ENCODE assay signal across 26 cellular contexts in genomic region chr1:228070173-228070572, GRCh38.
"Had no signal": no experiment of that assay in that cellular context is flagged by ENCODE, and none has a peak within 500 bp of the region (broad histone marks: within the 10 kb centered on the region; RNA-seq: fewer than 3 reads in every experiment).

No MANE protein-coding gene starts in this region.

- H3K4me3 ChIP-seq: stomach, suprapubic skin, testis, thoracic aorta, thyroid gland, tibial artery, tibial nerve, transverse colon, upper lobe of left lung, upper lobe of right lung, uterus, vagina had no signal

- H3K9me3 ChIP-seq: stomach, suprapubic skin, testis, thoracic aorta, thyroid gland, tibial artery, tibial nerve, transverse colon, upper lobe of left lung, upper lobe of right lung, uterus, vagina had no signal

- H3K27ac ChIP-seq: stomach, suprapubic skin, testis, thoracic aorta, thyroid gland, tibial artery, tibial nerve, transverse colon, upper lobe of left lung, upper lobe of right lung, uterus, vagina had no signal

- H3K4me1 ChIP-seq: stomach, suprapubic skin, testis, transverse colon, upper lobe of right lung, uterus, vagina had no signal

- ATAC-seq: stimulated activated effector memory CD8-positive, alpha-beta T cell treated with anti-CD3 and anti-CD28 coated beads, Interleukin-12 subunit alpha, Interleukin-12 subunit beta, amount 100 ng/mL, for 72 hours; stimulated activated memory B cell treated with anti-CD40 and anti-IgM and Interleukin-4, amounts not matched to agents 10 μg/mL and 1 μg/mL and 100 μg/mL, for 72 hours; stimulated activated naive B cell treated with anti-CD40 and anti-IgM and Interleukin-4, amounts not matched to agents 10 μg/mL and 1 μg/mL and 100 μg/mL, for 72 hours; stimulated activated naive CD8-positive, alpha-beta T cell treated with anti-CD3 and anti-CD28 coated beads, Interleukin-15, Interleukin-2, amounts not matched to agents 100 U/mL and 50 U/mL, for 24 hours; upper lobe of right lung had no signal

- H3K36me3 ChIP-seq: stomach, suprapubic skin, thoracic aorta, thyroid gland, tibial artery, tibial nerve, transverse colon, upper lobe of left lung, upper lobe of right lung, uterus, vagina had no signal

- H3K27me3 ChIP-seq: testis, thyroid gland, vagina had no signal

- DNase-seq: stimulated activated CD4-positive, alpha-beta T cell treated with anti-CD3 and anti-CD28 coated beads, Interleukin-2, amount 100 ng/mL, for 48 hours; stimulated activated CD4-positive, alpha-beta T cell treated with anti-CD3 and anti-CD28 coated beads, Interleukin-4, amount 100 ng/mL, for 1 hour; stimulated activated CD4-positive, alpha-beta T cell treated with anti-CD3 and anti-CD28 coated beads, Interleukin-4, amount 100 ng/mL, for 24 hours; stimulated activated CD4-positive, alpha-beta T cell treated with anti-CD3 and anti-CD28 coated beads, Interleukin-4, amount 100 ng/mL, for 4 hours; stimulated activated CD8-positive, alpha-beta memory T cell treated with anti-CD3 and anti-CD28 coated beads, Interleukin-4, amount 100 ng/mL, for 48 hours; stimulated activated naive B cell treated with anti-CD40 and anti-IgM and Interleukin-4, amounts not matched to agents 10 μg/mL and 1 μg/mL and 100 μg/mL, for 72 hours; stimulated activated naive CD4-positive, alpha-beta T cell; stimulated activated naive CD4-positive, alpha-beta T cell treated with Interleukin-2 at 50 U/mL for 16 hours; stimulated activated naive CD8-positive, alpha-beta T cell treated with anti-CD3 and anti-CD28 coated beads, Interleukin-15, amount 100 ng/mL, for 72 hours; stimulated activated naive CD8-positive, alpha-beta T cell treated with anti-CD3 and anti-CD28 coated beads, Interleukin-15, Interleukin-2, amounts not matched to agents 100 U/mL and 50 U/mL, for 24 hours; stomach; substantia nigra; testis; thyroid gland; tibial artery; transverse colon; trophoblast cell; upper lobe of left lung; upper lobe of right lung had no signal
